In the genomic region with DNA sequence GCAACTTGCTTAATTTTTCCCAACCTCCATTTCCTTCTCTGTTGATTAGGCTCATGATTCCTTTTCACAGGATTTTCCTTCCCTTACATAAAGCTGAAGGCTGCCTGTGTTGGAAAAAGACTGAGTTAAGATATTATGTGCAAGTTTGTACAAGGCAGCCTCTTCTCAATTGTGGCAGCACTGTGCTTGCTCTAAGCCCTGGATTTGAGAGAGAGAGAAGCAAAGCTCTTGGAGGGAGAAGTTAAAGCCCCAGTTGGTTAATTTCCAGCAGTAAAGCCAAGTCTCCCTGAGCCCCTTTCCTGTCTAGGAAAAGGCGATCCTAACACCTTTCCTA, we compare ENCODE assay signal across 26 cellular contexts.
DNase-seq lines count a peak whose midpoint lies in the region; ATAC-seq, FAIRE-seq and TF ChIP-seq lines count a peak whose summit lies in the region.
"Had no signal": no experiment of that assay in that cellular context is flagged by ENCODE, and none has a peak within 500 bp of the region (broad histone marks: within the 10 kb centered on the region; RNA-seq: fewer than 3 reads in every experiment).

No MANE protein-coding gene starts in this region.

- H3K27me3 ChIP-seq in GM23338 (ENCODE audit: insufficient read depth) (no peaks in the 10 kb centered on the region), subcutaneous abdominal adipose tissue (ENCODE audit: control insufficient read depth in 5 of 5, insufficient read depth in 4 of 5, low read length in 5 of 5) (no peaks in the 10 kb centered on the region)
- H3K27me3 ChIP-seq: BE2C had no signal

- H3K9ac ChIP-seq in subcutaneous abdominal adipose tissue (ENCODE audit: low read length in 5 of 5), result peak overlapping the region in 1 of 5 donors; percentile 24

- no peak overlapping the region for H3K4me3 ChIP-seq in GM23338
- no peak overlapping the region for H3K4me3 ChIP-seq in subcutaneous abdominal adipose tissue (ENCODE audit: low read depth in 1 of 5, low read length in 5 of 5)
- H3K4me3 ChIP-seq: HAP-1 had no signal

- H3K4me3 Mint-ChIP-seq in GM23338 (no peak overlapping the region), brain (no peak overlapping the region), mesothelial cell of epicardium (no peak overlapping the region)
- H3K4me3 Mint-ChIP-seq: CD4-positive, CD25-positive, alpha-beta regulatory T cell had no signal

- DNase-seq in GM23338 (ENCODE audit: low spot score), result no peak
- DNase-seq in mesothelial cell of epicardium (ENCODE audit: low spot score in 2 of 2, unreplicated experiment in 2 of 2), result no peak
- no peak for DNase-seq in HTR-8/SVneo (ENCODE audit: insufficient read length, low spot score)
- DNase-seq in NCI-H2227 (lab: John Stamatoyannopoulos, UW; ENCODE audit: unreplicated experiment), result no peak
- DNase-seq: BE2C; CD4-positive, CD25-positive, alpha-beta regulatory T cell; COR-L47; DMS 273 treated with DMSO at 0.1 percent for 48 hours; DND-41; KG1; NCI-H1417; NCI-H187; NCI-H2107; NCI-H2227 treated with DMSO at 0.1 percent for 48 hours; NCI-H510A treated with DMSO at 0.1 percent for 48 hours; NCI-H774; PC-3; SIG-M5 had no signal

- H3K36me3 Mint-ChIP-seq in GM23338 (ENCODE audit: low read depth), result no peaks in the 10 kb centered on the region
- no peaks in the 10 kb centered on the region for H3K36me3 Mint-ChIP-seq in brain
- no peaks in the 10 kb centered on the region for H3K36me3 Mint-ChIP-seq in mesothelial cell of epicardium

- peak overlapping the region; percentile 44 for H3K4me2 ChIP-seq in GM23338

- H3K4me1 ChIP-seq in GM23338 (ENCODE audit: insufficient read depth), result peaks cover 28% of the 10 kb centered on the region
- H3K4me1 ChIP-seq in subcutaneous abdominal adipose tissue (ENCODE audit: control insufficient read depth in 5 of 5, insufficient read depth in 5 of 5, low read length in 5 of 5), result peaks cover 2 to 32% (median 24%) of the 10 kb centered on the region in 5 donors
- H3K4me1 ChIP-seq: HAP-1 had no signal

- no peak for ATAC-seq in GM23338
- ATAC-seq in GM18909 (IDR thresholded peaks at IDR 0.05; ENCODE audit: poor library complexity, unreplicated experiment), result no peak
- ATAC-seq: PC-3 had no signal

- H3K79me2 ChIP-seq in GM23338 (replicated peaks; ENCODE audit: insufficient read depth), result no peaks in the 10 kb centered on the region

- H3K36me3 ChIP-seq in GM23338 (ENCODE audit: insufficient read depth) (no peaks in the 10 kb centered on the region), subcutaneous abdominal adipose tissue (ENCODE audit: control insufficient read depth in 5 of 5, insufficient read depth in 5 of 5, low read length in 5 of 5) (no peaks in the 10 kb centered on the region)
- H3K36me3 ChIP-seq: BE2C, HAP-1 had no signal

- H2AFZ ChIP-seq in GM23338, result peak overlapping the region; percentile 74

- no peak overlapping the region for H3K27ac Mint-ChIP-seq in GM23338
- H3K27ac Mint-ChIP-seq in brain, result peak overlapping the region in 3 of 5 experiments; percentile 17 to 85 (median 81)
- peak overlapping the region; percentile 66 for H3K27ac Mint-ChIP-seq in mesothelial cell of epicardium
- H3K27ac Mint-ChIP-seq: CD4-positive, CD25-positive, alpha-beta regulatory T cell had no signal

- TF ChIP-seq CTCF in GM23338 (conservative IDR thresholded peaks at IDR 0.05; ENCODE audit: low read depth in 2 of 2) (no peak), brain (conservative IDR thresholded peaks at IDR 0.05) (no peak), mesothelial cell of epicardium (IDR thresholded peaks at IDR 0.05; ENCODE audit: unreplicated experiment) (no peak)

- no peaks in the 10 kb centered on the region for H4K20me1 ChIP-seq in GM23338 (replicated peaks; ENCODE audit: insufficient read depth)

- H3K4me1 Mint-ChIP-seq in GM23338 (peaks cover 35% of the 10 kb centered on the region), brain (peaks cover 49% of the 10 kb centered on the region), mesothelial cell of epicardium (peaks cover 21% of the 10 kb centered on the region)

- H3F3A ChIP-seq in GM23338 (replicated peaks; ENCODE audit: low read depth), result peaks cover 6% of the 10 kb centered on the region; the same call in 1 of the 2 replicates

- FAIRE-seq in HTR-8/SVneo (lab: Jason Lieb, UNC), result no peak
- FAIRE-seq: A204.1, G401.6, HepG2 had no signal

- H3K9me3 Mint-ChIP-seq in GM23338, result no peaks in the 10 kb centered on the region
- no peaks in the 10 kb centered on the region for H3K9me3 Mint-ChIP-seq in brain
- H3K9me3 Mint-ChIP-seq in mesothelial cell of epicardium, result no peaks in the 10 kb centered on the region

- peaks cover 6% of the 10 kb centered on the region for H3K27me3 Mint-ChIP-seq in GM23338 (ENCODE audit: insufficient read depth, low read depth, poor library complexity)
- H3K27me3 Mint-ChIP-seq in brain, result peaks cover 3% of the 10 kb centered on the region
- no peaks in the 10 kb centered on the region for H3K27me3 Mint-ChIP-seq in mesothelial cell of epicardium (ENCODE audit: low read depth)

- H3K9me2 ChIP-seq in GM23338 (ENCODE audit: insufficient read depth), result no peaks in the 10 kb centered on the region

- H3K27ac ChIP-seq in GM23338 (ENCODE audit: low read depth) (peak overlapping the region; percentile 75; the same call in 1 of the 2 replicates), subcutaneous abdominal adipose tissue (ENCODE audit: low read depth, low read length) (peak overlapping the region; percentile 68)
- H3K27ac ChIP-seq: RWPE1 had no signal

- no peaks in the 10 kb centered on the region for H3K9me3 ChIP-seq in subcutaneous abdominal adipose tissue (ENCODE audit: control insufficient read depth in 5 of 5, low read length in 5 of 5)
- H3K9me3 ChIP-seq: BE2C, HAP-1 had no signal

TF ChIP-seq in GM23338, 12 proteins besides CTCF, POLR2A, EP300 and RAD21 (continues in another document):
- TF ChIP-seq, protein P1, sequence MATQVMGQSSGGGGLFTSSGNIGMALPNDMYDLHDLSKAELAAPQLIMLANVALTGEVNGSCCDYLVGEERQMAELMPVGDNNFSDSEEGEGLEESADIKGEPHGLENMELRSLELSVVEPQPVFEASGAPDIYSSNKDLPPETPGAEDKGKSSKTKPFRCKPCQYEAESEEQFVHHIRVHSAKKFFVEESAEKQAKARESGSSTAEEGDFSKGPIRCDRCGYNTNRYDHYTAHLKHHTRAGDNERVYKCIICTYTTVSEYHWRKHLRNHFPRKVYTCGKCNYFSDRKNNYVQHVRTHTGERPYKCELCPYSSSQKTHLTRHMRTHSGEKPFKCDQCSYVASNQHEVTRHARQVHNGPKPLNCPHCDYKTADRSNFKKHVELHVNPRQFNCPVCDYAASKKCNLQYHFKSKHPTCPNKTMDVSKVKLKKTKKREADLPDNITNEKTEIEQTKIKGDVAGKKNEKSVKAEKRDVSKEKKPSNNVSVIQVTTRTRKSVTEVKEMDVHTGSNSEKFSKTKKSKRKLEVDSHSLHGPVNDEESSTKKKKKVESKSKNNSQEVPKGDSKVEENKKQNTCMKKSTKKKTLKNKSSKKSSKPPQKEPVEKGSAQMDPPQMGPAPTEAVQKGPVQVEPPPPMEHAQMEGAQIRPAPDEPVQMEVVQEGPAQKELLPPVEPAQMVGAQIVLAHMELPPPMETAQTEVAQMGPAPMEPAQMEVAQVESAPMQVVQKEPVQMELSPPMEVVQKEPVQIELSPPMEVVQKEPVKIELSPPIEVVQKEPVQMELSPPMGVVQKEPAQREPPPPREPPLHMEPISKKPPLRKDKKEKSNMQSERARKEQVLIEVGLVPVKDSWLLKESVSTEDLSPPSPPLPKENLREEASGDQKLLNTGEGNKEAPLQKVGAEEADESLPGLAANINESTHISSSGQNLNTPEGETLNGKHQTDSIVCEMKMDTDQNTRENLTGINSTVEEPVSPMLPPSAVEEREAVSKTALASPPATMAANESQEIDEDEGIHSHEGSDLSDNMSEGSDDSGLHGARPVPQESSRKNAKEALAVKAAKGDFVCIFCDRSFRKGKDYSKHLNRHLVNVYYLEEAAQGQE (IDR thresholded peaks at IDR 0.05; ENCODE audit: unreplicated experiment), result no peak
- TF ChIP-seq STAT1 (IDR thresholded peaks at IDR 0.05; ENCODE audit: unreplicated experiment), result no peak
- no peak for TF ChIP-seq ZNF331 (CRISPR knock-in tag; IDR thresholded peaks at IDR 0.05; ENCODE audit: low read depth)
